12 cellular contexts compared by ENCODE assay signal in the genomic region with DNA sequence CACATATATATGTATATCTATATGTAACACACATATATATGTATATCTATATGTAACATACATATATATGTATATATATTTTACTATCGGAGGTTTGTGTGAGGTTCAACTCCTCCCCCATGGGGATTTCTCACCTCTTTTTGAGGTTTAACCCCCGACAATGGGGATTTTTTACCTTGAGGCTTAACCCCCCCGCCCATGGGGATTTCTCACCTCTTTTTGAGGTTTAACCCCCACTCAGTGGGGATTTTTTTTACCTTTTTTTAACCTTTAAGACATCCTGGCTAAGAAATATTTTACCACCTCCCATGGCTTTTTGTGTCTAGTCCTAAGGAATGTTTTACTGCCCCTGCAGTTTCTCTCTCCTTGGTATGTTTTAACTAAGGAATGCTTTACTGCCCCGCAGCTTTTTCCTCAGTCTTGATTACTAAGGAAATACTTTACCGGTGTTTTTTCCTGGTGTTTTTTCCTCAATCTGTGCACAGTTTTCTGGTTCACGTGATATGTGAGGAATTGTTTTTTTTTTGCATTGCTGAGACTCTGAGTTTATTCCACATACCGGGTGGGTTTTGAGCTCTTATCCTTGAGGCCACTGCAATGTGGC.
DNase-seq lines count a peak whose midpoint lies in the region; ATAC-seq, FAIRE-seq and TF ChIP-seq lines count a peak whose summit lies in the region.
"Had no signal": no experiment of that assay in that cellular context is flagged by ENCODE, and none has a peak within 500 bp of the region (broad histone marks: within the 10 kb centered on the region; RNA-seq: fewer than 3 reads in every experiment).

No MANE protein-coding gene starts in this region.

- no peaks in the 10 kb centered on the region for H3K79me2 ChIP-seq in HepG2 (ENCODE audit: insufficient read depth, low read length)

- peaks cover 14 to 22% (median 16%) of the 10 kb centered on the region in 4 donors for H3K4me1 Mint-ChIP-seq in CD4-positive, CD25-positive, alpha-beta regulatory T cell
- H3K4me1 Mint-ChIP-seq in nephron progenitor cell = no peaks in the 10 kb centered on the region

- H3K4me3 ChIP-seq in CD4-positive, CD25-positive, alpha-beta regulatory T cell (ENCODE audit: low read depth, low read length) = no peak overlapping the region
- no peak overlapping the region for H3K4me3 ChIP-seq in HepG2 (replicated peaks in 1 of 3; ENCODE audit: insufficient read depth in 1 of 3, low read depth in 2 of 3, low read length in 3 of 3)
- no peak overlapping the region for H3K4me3 ChIP-seq in kidney (ENCODE audit: low read length in 2 of 2)
- H3K4me3 ChIP-seq: tibial nerve had no signal

- WGBS in HepG2 (ENCODE audit: low lambda C conversion rate) = 33% methylated on average over 7 of the region's 7 CpGs

- H3K27me3 ChIP-seq in CD4-positive, CD25-positive, alpha-beta regulatory T cell (ENCODE audit: control insufficient read depth, insufficient read depth, low read length) = no peaks in the 10 kb centered on the region
- H3K27me3 ChIP-seq in HepG2 (ENCODE audit: control insufficient read depth in 1 of 2, insufficient read depth in 2 of 2, low read length in 2 of 2) = no peaks in the 10 kb centered on the region
- H3K27me3 ChIP-seq: tibial nerve had no signal

- H3K27ac Mint-ChIP-seq in CD4-positive, CD25-positive, alpha-beta regulatory T cell = peak overlapping the region in 1 of 3 donors; percentile 40
- H3K27ac Mint-ChIP-seq in nephron progenitor cell = peak overlapping the region; percentile 36

- intact Hi-C loops in HepG2 (cut with micrococcal nuclease; ENCODE audit: unreplicated experiment) = no loop called here
- intact Hi-C loops in kidney (cut with DNase I) = no loop called here

- H3K9me3 Mint-ChIP-seq in CD4-positive, CD25-positive, alpha-beta regulatory T cell = peaks cover 0 to 2% (median 0%) of the 10 kb centered on the region in 7 donors
- peaks cover 10% of the 10 kb centered on the region for H3K9me3 Mint-ChIP-seq in nephron progenitor cell

- H3K36me3 Mint-ChIP-seq in CD4-positive, CD25-positive, alpha-beta regulatory T cell = no peaks in the 10 kb centered on the region
- no peaks in the 10 kb centered on the region for H3K36me3 Mint-ChIP-seq in nephron progenitor cell (ENCODE audit: low read depth)

- H3K9ac ChIP-seq in HepG2 (ENCODE audit: insufficient read depth, low read depth, low read length) (no peak overlapping the region), kidney (ENCODE audit: low read length in 2 of 2) (no peak overlapping the region)

- no peaks in the 10 kb centered on the region for H3K36me3 ChIP-seq in CD4-positive, CD25-positive, alpha-beta regulatory T cell (ENCODE audit: control insufficient read depth, insufficient read depth, low read length)
- no peaks in the 10 kb centered on the region for H3K36me3 ChIP-seq in HepG2 (replicated peaks in 1 of 2; ENCODE audit: control insufficient read depth in 1 of 2, insufficient read depth in 2 of 2, low read length in 2 of 2)
- no peaks in the 10 kb centered on the region for H3K36me3 ChIP-seq in kidney (ENCODE audit: control insufficient read depth in 1 of 2, insufficient read depth in 2 of 2, low read length in 2 of 2)
- H3K36me3 ChIP-seq: tibial nerve had no signal

- peak overlapping the region in 2 of 4 donors; percentile 27 to 30 for H3K4me3 Mint-ChIP-seq in CD4-positive, CD25-positive, alpha-beta regulatory T cell
- no peak overlapping the region for H3K4me3 Mint-ChIP-seq in nephron progenitor cell

- H3K9me3 ChIP-seq in CD4-positive, CD25-positive, alpha-beta regulatory T cell (ENCODE audit: control insufficient read depth in 2 of 2, low read length in 2 of 2) = no peaks in the 10 kb centered on the region
- H3K9me3 ChIP-seq in HepG2 (ENCODE audit: low read length) = no peaks in the 10 kb centered on the region
- no peaks in the 10 kb centered on the region for H3K9me3 ChIP-seq in kidney (ENCODE audit: control insufficient read depth in 1 of 2, low read length in 2 of 2)
- H3K9me3 ChIP-seq: tibial nerve had no signal

- peaks cover 4% of the 10 kb centered on the region for H3K27me3 Mint-ChIP-seq in CD4-positive, CD25-positive, alpha-beta regulatory T cell
- peaks cover 16% of the 10 kb centered on the region for H3K27me3 Mint-ChIP-seq in nephron progenitor cell (ENCODE audit: low read depth, poor library complexity)

- TF ChIP-seq POLR2A in HepG2 (IDR thresholded peaks at IDR 0.05; ENCODE audit: insufficient read depth in 1 of 2, low read depth in 2 of 2, low read length in 2 of 2) = no peak

- FAIRE-seq in HepG2 (lab: Jason Lieb, UNC) = no peak
- no peak for FAIRE-seq in kidney (lab: Jason Lieb, UNC)

- no peak overlapping the region for H2AFZ ChIP-seq in HepG2 (ENCODE audit: low read length)

- BruUV-seq in HepG2 (replicated peaks; lab: Mats Ljungman, UMichigan) = no TSS peak

- H3K27ac ChIP-seq in CD4-positive, CD25-positive, alpha-beta regulatory T cell (ENCODE audit: insufficient read depth, low read length, poor library complexity, severe bottlenecking) = no peak overlapping the region
- H3K27ac ChIP-seq in HepG2 (ENCODE audit: extremely low read length, insufficient read depth, low read length) (no peak overlapping the region), kidney (ENCODE audit: low read depth in 2 of 2, low read length in 2 of 2) (no peak overlapping the region)
- H3K27ac ChIP-seq: tibial nerve had no signal

- POLR2A ChIA-PET in HepG2 (lab: Yijun Ruan, JAX) = no interaction called here

- TF ChIP-seq CTCF in nephron progenitor cell (IDR thresholded peaks at IDR 0.05) = no peak
- no peak for TF ChIP-seq CTCF in HepG2 (CRISPR knock-in tag; IDR thresholded peaks at IDR 0.05)
- no peak for TF ChIP-seq CTCF in kidney (IDR thresholded peaks at IDR 0.05; ENCODE audit: borderline replicate concordance, extremely low read depth, insufficient read depth)

- H4K20me1 ChIP-seq in HepG2 (ENCODE audit: insufficient read depth, low read length) = no peaks in the 10 kb centered on the region

- in situ Hi-C loops in HepG2 (cut with HindIII; ENCODE audit: extremely low pct_ligation_motif_present, low pct_unique_long_range_greater_than_20kb) = no loop called here

- H3K4me1 ChIP-seq in CD4-positive, CD25-positive, alpha-beta regulatory T cell (ENCODE audit: control insufficient read depth, insufficient read depth, low read length, poor library complexity, severe bottlenecking) = peaks cover 9% of the 10 kb centered on the region
- H3K4me1 ChIP-seq in HepG2 (ENCODE audit: insufficient read depth, low read length) = no peaks in the 10 kb centered on the region
- H3K4me1 ChIP-seq in kidney (ENCODE audit: control insufficient read depth in 1 of 2, insufficient read depth in 1 of 2, low read depth in 1 of 2, low read length in 2 of 2) = no peaks in the 10 kb centered on the region
- H3K4me1 ChIP-seq: tibial nerve had no signal

- peak in 1 of 2 donors; percentile 14 for ATAC-seq in CD4-positive, CD25-positive, alpha-beta regulatory T cell (ENCODE audit: low read depth in 2 of 2)
- ATAC-seq in HepG2 (no peak), GM19351 (IDR thresholded peaks at IDR 0.05; ENCODE audit: unreplicated experiment) (no peak)

- peak in 2 of 3 donors; percentile 26 to 38 for DNase-seq in CD4-positive, CD25-positive, alpha-beta regulatory T cell
- DNase-seq in T-helper 22 cell (ENCODE audit: low read depth) (peak; percentile 30), nephron progenitor cell (no peak), HepG2 (ENCODE audit: low spot score) (no peak), kidney (no peak), hypothalamus (lab: John Stamatoyannopoulos, UW) (no peak)
- DNase-seq in activated naive CD4-positive, alpha-beta T cell treated with anti-CD3 and anti-CD28 coated beads, Interleukin-2, amount 50 U/mL, for 16 hours = peak; percentile 62
- DNase-seq: anterior cingulate cortex, hippocampal formation, SW 1271 had no signal

- no peak overlapping the region for H3K4me2 ChIP-seq in HepG2 (ENCODE audit: low read depth, low read length)

- CTCF ChIA-PET in HepG2 (lab: Yijun Ruan, JAX; ENCODE audit: low intra/inter-chr PET ratio, low total read pairs) = no interaction called here

- no peak for TF ChIP-seq EP300 in HepG2 (IDR thresholded peaks at IDR 0.05; ENCODE audit: low read depth in 2 of 2, low read length in 2 of 2)
- TF ChIP-seq EP300 in HepG2 (CRISPR knock-in tag; IDR thresholded peaks at IDR 0.05; ENCODE audit: borderline replicate concordance) = no peak

- TF ChIP-seq RAD21 in HepG2 (CRISPR knock-in tag; IDR thresholded peaks at IDR 0.05) = no peak

TF ChIP-seq in HepG2, 621 proteins besides CTCF, POLR2A, EP300 and RAD21:
- no peak for TF ChIP-seq TEAD3 (CRISPR knock-in tag; optimal IDR thresholded peaks at IDR 0.05; ENCODE audit: borderline replicate concordance)
- no peak for TF ChIP-seq TCF7 (IDR thresholded peaks at IDR 0.05; ENCODE audit: low read depth)
- TF ChIP-seq POLR2AphosphoS5 (IDR thresholded peaks at IDR 0.05; ENCODE audit: low read depth, low read length) = no peak
- TF ChIP-seq ZGPAT (CRISPR knock-in tag; IDR thresholded peaks at IDR 0.05) = no peak
- TF ChIP-seq PTBP1 (IDR thresholded peaks at IDR 0.05; ENCODE audit: low read depth, low read length, poor library complexity, severe bottlenecking) = no peak
- TF ChIP-seq ATF1 (CRISPR knock-in tag; IDR thresholded peaks at IDR 0.05) = no peak
- TF ChIP-seq ZNF557 (CRISPR knock-in tag; IDR thresholded peaks at IDR 0.05) = no peak
- no peak for TF ChIP-seq ZFAT (CRISPR knock-in tag; conservative IDR thresholded peaks at IDR 0.05)
- TF ChIP-seq FOXP1 (IDR thresholded peaks at IDR 0.05) = no peak
- no peak for TF ChIP-seq FOXP1 (CRISPR knock-in tag; IDR thresholded peaks at IDR 0.05)
- TF ChIP-seq ZNF720 (CRISPR knock-in tag; IDR thresholded peaks at IDR 0.05) = no peak
- no peak for TF ChIP-seq ZNF550 (CRISPR knock-in tag; IDR thresholded peaks at IDR 0.05; ENCODE audit: borderline replicate concordance)
- no peak for TF ChIP-seq POLR2G (IDR thresholded peaks at IDR 0.05; ENCODE audit: low read depth, low read length)

Comparison
In these comparisons a context has a peak if more than half of its experiments do, and no peak if none do; other contexts are left out.
1. DNase-seq: peak in CD4-positive, CD25-positive, alpha-beta regulatory T cell (2 of 3), T-helper 22 cell (single experiment) and activated naive CD4-positive, alpha-beta T cell treated with anti-CD3 and anti-CD28 coated beads, Interleukin-2, amount 50 U/mL, for 16 hours (single experiment); none in nephron progenitor cell (single experiment), HepG2 (single experiment), kidney (single experiment) and hypothalamus (0 of 51).